In the genomic region with DNA sequence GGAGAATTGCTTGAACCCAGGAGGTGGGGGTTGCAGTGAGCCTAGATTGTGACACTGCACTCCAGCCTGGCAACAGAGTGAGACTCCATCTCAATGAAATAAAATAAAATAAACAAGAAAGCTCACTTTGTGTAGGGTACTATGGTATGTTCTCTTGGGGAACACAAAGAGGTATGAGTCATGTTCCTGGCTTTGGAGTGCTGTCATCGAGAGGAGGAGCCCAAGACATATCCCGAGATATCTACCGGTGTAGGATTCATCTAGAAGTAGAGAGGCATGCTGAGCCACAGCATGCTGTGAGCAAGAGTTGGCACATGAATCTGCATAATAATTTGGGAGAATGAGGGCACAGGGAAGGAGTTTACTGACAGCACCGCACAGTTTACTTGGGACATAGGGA, we compare ENCODE assay signal across 19 cellular contexts.
A peak's percentile ranks its signal among the peaks of the same experiment; 100 is the strongest.
DNase-seq lines count a peak whose midpoint lies in the region; ATAC-seq, FAIRE-seq and TF ChIP-seq lines count a peak whose summit lies in the region.
"Had no signal": no experiment of that assay in that cellular context is flagged by ENCODE, and none has a peak within 500 bp of the region (broad histone marks: within the 10 kb centered on the region; RNA-seq: fewer than 3 reads in every experiment).

No MANE protein-coding gene starts in this region.

- TF ChIP-seq CTCF in nephron progenitor cell (IDR thresholded peaks at IDR 0.05) = no peak

- H3K4me3 Mint-ChIP-seq in nephron progenitor cell (no peak overlapping the region), immature natural killer cell (no peak overlapping the region)
- H3K4me3 Mint-ChIP-seq: stimulated activated memory B cell treated with anti-CD40 and anti-IgM and Interleukin-4, amounts not matched to agents 10 μg/mL and 1 μg/mL and 100 μg/mL, for 72 hours; T-cell had no signal

- peak; percentile 22 for DNase-seq in H54 (ENCODE audit: insufficient read length, low spot score)
- DNase-seq in RKO (ENCODE audit: low spot score) = peak; percentile 0
- DNase-seq in urothelium cell line (ENCODE audit: low spot score) = peak; percentile 72
- no peak for DNase-seq in nephron progenitor cell
- no peak for DNase-seq in immature natural killer cell
- DNase-seq: effector CD4-positive, alpha-beta T cell; erythroblast; H7; NCI-H1694; NCI-H2171 treated with DMSO at 0.1 percent for 48 hours; NCI-H526 treated with DMSO at 0.1 percent for 48 hours; small intestine; stimulated activated CD4-positive, alpha-beta T cell treated with anti-CD3 and anti-CD28 coated beads, Interleukin-2, amount 100 ng/mL, for 24 hours; T-cell had no signal

- TF ChIP-seq POLR2A in H54 (IDR thresholded peaks at IDR 0.05; ENCODE audit: low read depth, low read length) = no peak

- H3K9me3 Mint-ChIP-seq in nephron progenitor cell (peaks cover 18% of the 10 kb centered on the region), immature natural killer cell (peaks cover 0 to 20% (median 10%) of the 10 kb centered on the region in 6 donors)
- H3K9me3 Mint-ChIP-seq: stimulated activated memory B cell treated with anti-CD40 and anti-IgM and Interleukin-4, amounts not matched to agents 10 μg/mL and 1 μg/mL and 100 μg/mL, for 72 hours had no signal

- peak; percentile 56 for ATAC-seq in esophagus mucosa
- no peak for ATAC-seq in HG03378 (IDR thresholded peaks at IDR 0.05; ENCODE audit: unreplicated experiment)
- ATAC-seq: activated naive CD4-positive, alpha-beta T cell treated with anti-CD3 and anti-CD28 coated beads, Interleukin-2, amount 50 U/mL, for 72 hours; stimulated activated memory B cell treated with anti-CD40 and anti-IgM and Interleukin-4, amounts not matched to agents 10 μg/mL and 1 μg/mL and 100 μg/mL, for 72 hours; T-cell had no signal

- no peak overlapping the region for H3K27ac Mint-ChIP-seq in nephron progenitor cell
- H3K27ac Mint-ChIP-seq in immature natural killer cell = no peak overlapping the region
- H3K27ac Mint-ChIP-seq: activated naive CD4-positive, alpha-beta T cell treated with anti-CD3 and anti-CD28 coated beads, Interleukin-2, amount 50 U/mL, for 72 hours; stimulated activated memory B cell treated with anti-CD40 and anti-IgM and Interleukin-4, amounts not matched to agents 10 μg/mL and 1 μg/mL and 100 μg/mL, for 72 hours; T-cell had no signal

- no peaks in the 10 kb centered on the region for H3K27me3 Mint-ChIP-seq in nephron progenitor cell (ENCODE audit: low read depth, poor library complexity)
- H3K27me3 Mint-ChIP-seq in immature natural killer cell (ENCODE audit: low read depth in 3 of 3) = peaks cover under 1 to 3% (median 2%) of the 10 kb centered on the region in 3 donors
- H3K27me3 Mint-ChIP-seq: stimulated activated memory B cell treated with anti-CD40 and anti-IgM and Interleukin-4, amounts not matched to agents 10 μg/mL and 1 μg/mL and 100 μg/mL, for 72 hours had no signal

- H3K36me3 Mint-ChIP-seq in nephron progenitor cell (ENCODE audit: low read depth) = peaks cover 5% of the 10 kb centered on the region
- no peaks in the 10 kb centered on the region for H3K36me3 Mint-ChIP-seq in immature natural killer cell
- H3K36me3 Mint-ChIP-seq: activated naive CD4-positive, alpha-beta T cell treated with anti-CD3 and anti-CD28 coated beads, Interleukin-2, amount 50 U/mL, for 72 hours; stimulated activated memory B cell treated with anti-CD40 and anti-IgM and Interleukin-4, amounts not matched to agents 10 μg/mL and 1 μg/mL and 100 μg/mL, for 72 hours; T-cell had no signal

- FAIRE-seq in H54 (lab: Jason Lieb, UNC) (peak; percentile 11), urothelium cell line (lab: Jason Lieb, UNC) (no peak)
- FAIRE-seq: small intestine, TTC549 had no signal

- H3K4me1 Mint-ChIP-seq in nephron progenitor cell (peaks cover 13% of the 10 kb centered on the region), immature natural killer cell (no peaks in the 10 kb centered on the region)
- H3K4me1 Mint-ChIP-seq: stimulated activated memory B cell treated with anti-CD40 and anti-IgM and Interleukin-4, amounts not matched to agents 10 μg/mL and 1 μg/mL and 100 μg/mL, for 72 hours; T-cell had no signal

Comparison
In these comparisons a context has a peak if more than half of its experiments do, and no peak if none do; other contexts are left out.
1. DNase-seq: peak in H54 (single experiment), RKO (single experiment) and urothelium cell line (single experiment); none in nephron progenitor cell (single experiment) and immature natural killer cell (0 of 3).